Comparison of ENCODE assay signal across 1 cellular context in the genomic region with DNA sequence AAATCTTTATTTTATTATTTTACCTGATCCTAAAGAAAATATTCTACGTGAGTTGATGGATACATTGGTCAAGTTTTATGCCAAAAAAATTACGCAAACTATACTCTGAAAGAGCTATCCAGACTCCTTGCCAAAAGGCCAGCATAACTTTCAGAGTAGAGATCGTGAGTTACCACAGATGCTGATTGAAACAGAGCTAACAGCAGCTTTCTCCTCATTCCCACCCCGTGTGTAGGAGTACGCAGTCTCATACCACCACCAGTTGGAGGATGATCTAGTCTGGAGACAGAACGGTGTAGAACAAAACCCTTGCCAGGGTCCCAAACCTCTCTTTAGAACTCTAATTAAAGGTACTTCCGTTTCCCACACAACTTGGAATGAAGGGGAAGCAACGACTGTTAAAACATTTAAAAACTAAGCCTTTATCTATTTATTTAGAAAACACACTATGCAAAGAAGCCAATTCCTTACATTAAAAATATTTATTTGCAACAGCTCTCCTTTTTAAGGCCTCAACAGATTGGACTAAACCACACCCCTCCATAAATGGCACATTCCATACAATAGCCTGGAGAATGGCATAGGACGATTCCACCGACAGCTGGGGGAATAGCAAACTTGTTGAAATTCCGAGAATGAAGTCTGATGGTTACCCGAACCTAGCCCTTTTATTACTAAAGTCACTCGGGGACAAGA.
TF ChIP-seq lines count a peak whose summit lies in the region.

No MANE protein-coding gene starts in this region.

TF ChIP-seq in GM23338, 12 proteins besides CTCF, POLR2A, EP300 and RAD21 (continued from another document):
- TF ChIP-seq ZNF462 (CRISPR knock-in tag; IDR thresholded peaks at IDR 0.05) (no peak), EZH2 (IDR thresholded peaks at IDR 0.05; ENCODE audit: low read depth, unreplicated experiment) (no peak), NANOG (IDR thresholded peaks at IDR 0.05; ENCODE audit: borderline replicate concordance) (no peak), ZNF114 (CRISPR knock-in tag; IDR thresholded peaks at IDR 0.05) (no peak), STAT1 (IDR thresholded peaks at IDR 0.05; ENCODE audit: unreplicated experiment) (no peak), CREB1 (CRISPR knock-in tag; IDR thresholded peaks at IDR 0.05; ENCODE audit: low read depth) (no peak), ZNF331 (CRISPR knock-in tag; IDR thresholded peaks at IDR 0.05; ENCODE audit: low read depth) (no peak), JUNB (IDR thresholded peaks at IDR 0.05; ENCODE audit: unreplicated experiment) (no peak), ETS1 (IDR thresholded peaks at IDR 0.05) (no peak)
- TF ChIP-seq, protein P1, sequence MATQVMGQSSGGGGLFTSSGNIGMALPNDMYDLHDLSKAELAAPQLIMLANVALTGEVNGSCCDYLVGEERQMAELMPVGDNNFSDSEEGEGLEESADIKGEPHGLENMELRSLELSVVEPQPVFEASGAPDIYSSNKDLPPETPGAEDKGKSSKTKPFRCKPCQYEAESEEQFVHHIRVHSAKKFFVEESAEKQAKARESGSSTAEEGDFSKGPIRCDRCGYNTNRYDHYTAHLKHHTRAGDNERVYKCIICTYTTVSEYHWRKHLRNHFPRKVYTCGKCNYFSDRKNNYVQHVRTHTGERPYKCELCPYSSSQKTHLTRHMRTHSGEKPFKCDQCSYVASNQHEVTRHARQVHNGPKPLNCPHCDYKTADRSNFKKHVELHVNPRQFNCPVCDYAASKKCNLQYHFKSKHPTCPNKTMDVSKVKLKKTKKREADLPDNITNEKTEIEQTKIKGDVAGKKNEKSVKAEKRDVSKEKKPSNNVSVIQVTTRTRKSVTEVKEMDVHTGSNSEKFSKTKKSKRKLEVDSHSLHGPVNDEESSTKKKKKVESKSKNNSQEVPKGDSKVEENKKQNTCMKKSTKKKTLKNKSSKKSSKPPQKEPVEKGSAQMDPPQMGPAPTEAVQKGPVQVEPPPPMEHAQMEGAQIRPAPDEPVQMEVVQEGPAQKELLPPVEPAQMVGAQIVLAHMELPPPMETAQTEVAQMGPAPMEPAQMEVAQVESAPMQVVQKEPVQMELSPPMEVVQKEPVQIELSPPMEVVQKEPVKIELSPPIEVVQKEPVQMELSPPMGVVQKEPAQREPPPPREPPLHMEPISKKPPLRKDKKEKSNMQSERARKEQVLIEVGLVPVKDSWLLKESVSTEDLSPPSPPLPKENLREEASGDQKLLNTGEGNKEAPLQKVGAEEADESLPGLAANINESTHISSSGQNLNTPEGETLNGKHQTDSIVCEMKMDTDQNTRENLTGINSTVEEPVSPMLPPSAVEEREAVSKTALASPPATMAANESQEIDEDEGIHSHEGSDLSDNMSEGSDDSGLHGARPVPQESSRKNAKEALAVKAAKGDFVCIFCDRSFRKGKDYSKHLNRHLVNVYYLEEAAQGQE (IDR thresholded peaks at IDR 0.05; ENCODE audit: unreplicated experiment), result no peak
